ENCODE assay signal across 1 cellular context in genomic region chr1:29500651-29501050, GRCh38.
TF ChIP-seq lines count a peak whose summit lies in the region.

No MANE protein-coding gene starts in this region.

TF ChIP-seq in GM23338, 12 proteins besides CTCF, POLR2A, EP300 and RAD21 (continued from another document):
- no peak for TF ChIP-seq ZNF462 (CRISPR knock-in tag; IDR thresholded peaks at IDR 0.05)
- TF ChIP-seq POLR2AphosphoS5 (IDR thresholded peaks at IDR 0.05; ENCODE audit: low read depth) = no peak
- TF ChIP-seq ZNF331 (CRISPR knock-in tag; IDR thresholded peaks at IDR 0.05; ENCODE audit: low read depth) = no peak
